Comparison of ENCODE assay signal across 13 cellular contexts in the genomic region with DNA sequence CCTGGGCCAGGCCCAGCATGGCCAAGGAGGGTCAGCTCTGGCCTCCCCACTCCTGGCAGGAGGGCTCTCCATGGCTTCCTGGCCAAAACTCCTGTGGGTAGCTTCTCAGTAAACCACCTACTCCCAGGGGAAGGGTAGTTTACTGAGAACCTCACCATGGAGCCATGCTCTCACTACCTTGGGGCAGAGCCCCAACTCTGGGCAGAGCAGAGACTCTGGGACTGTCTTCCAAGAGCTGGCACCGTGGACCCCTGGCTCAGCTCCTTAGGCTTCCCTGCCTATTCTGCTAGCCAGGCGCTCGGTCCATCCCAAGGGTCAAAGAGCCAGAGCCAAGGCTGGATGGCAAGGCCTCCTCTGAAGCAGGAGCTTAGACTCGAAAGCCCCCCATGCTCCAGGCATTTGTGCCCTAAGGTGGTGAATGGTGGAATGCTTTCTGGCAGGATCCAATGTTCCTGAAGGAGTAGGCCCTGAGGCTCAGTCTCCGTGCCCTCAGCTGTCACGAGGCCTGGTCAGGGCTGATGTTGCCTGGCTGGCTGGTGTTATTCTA. TPM values are rescaled to one million over a fixed set of nuclear protein-coding genes. Genes with fewer than 3 reads are reported as not detected.
A peak's percentile ranks its signal among the peaks of the same experiment; 100 is the strongest.
DNase-seq lines count a peak whose midpoint lies in the region; ATAC-seq, FAIRE-seq and TF ChIP-seq lines count a peak whose summit lies in the region.
"Had no signal": no experiment of that assay in that cellular context is flagged by ENCODE, and none has a peak within 500 bp of the region (broad histone marks: within the 10 kb centered on the region; RNA-seq: fewer than 3 reads in every experiment).

No MANE protein-coding gene starts in this region.

- H3K4me3 ChIP-seq in mammary epithelial cell (replicated peaks in 1 of 3; ENCODE audit: insufficient read depth in 1 of 3, low read depth in 2 of 3, low read length in 3 of 3) (no peak overlapping the region), kidney (ENCODE audit: low read length in 2 of 2) (no peak overlapping the region), suprapubic skin (no peak overlapping the region)

- H3K9me3 Mint-ChIP-seq in MCF 10A (ENCODE audit: unreplicated experiment) = no peaks in the 10 kb centered on the region
- no peaks in the 10 kb centered on the region for H3K9me3 Mint-ChIP-seq in activated CD8-positive, alpha-beta T cell treated with anti-CD3 and anti-CD28 coated beads, Interleukin-2, amount 10 ng/mL, durations not matched to agents 7 days and 5 days (ENCODE audit: insufficient read depth)

- H3K27ac ChIP-seq in mammary epithelial cell (ENCODE audit: insufficient read depth, low read depth, low read length) = no peak overlapping the region
- H3K27ac ChIP-seq in kidney (ENCODE audit: low read depth in 2 of 2, low read length in 2 of 2) = no peak overlapping the region
- no peak overlapping the region for H3K27ac ChIP-seq in suprapubic skin

- BruUV-seq in MCF 10A (replicated peaks; lab: Mats Ljungman, UMichigan) (no TSS peak), mammary epithelial cell (replicated peaks; lab: Mats Ljungman, UMichigan) (no TSS peak)

- H3K4me3 Mint-ChIP-seq in MCF 10A (ENCODE audit: unreplicated experiment) = no peak overlapping the region
- H3K4me3 Mint-ChIP-seq in activated CD8-positive, alpha-beta T cell treated with anti-CD3 and anti-CD28 coated beads, Interleukin-2, amount 10 ng/mL, durations not matched to agents 7 days and 5 days = no peak overlapping the region

- no peaks in the 10 kb centered on the region for H3K27me3 Mint-ChIP-seq in MCF 10A (ENCODE audit: insufficient read depth, unreplicated experiment)
- H3K27me3 Mint-ChIP-seq in activated CD8-positive, alpha-beta T cell treated with anti-CD3 and anti-CD28 coated beads, Interleukin-2, amount 10 ng/mL, durations not matched to agents 7 days and 5 days (ENCODE audit: low read depth) = no peaks in the 10 kb centered on the region

- no peak for FAIRE-seq in kidney (lab: Jason Lieb, UNC)

- no peaks in the 10 kb centered on the region for H4K20me1 ChIP-seq in mammary epithelial cell (ENCODE audit: insufficient read depth, low read length)

- no peaks in the 10 kb centered on the region for H3K27me3 ChIP-seq in mammary epithelial cell (ENCODE audit: insufficient read depth, low read length)
- H3K27me3 ChIP-seq in suprapubic skin = no peaks in the 10 kb centered on the region
- H3K27me3 ChIP-seq: BE2C had no signal

- in situ Hi-C loops in mammary epithelial cell (cut with MboI; ENCODE audit: low sequenced_read_pairs in 2 of 2) = no loop called here

- dilution Hi-C loops in mammary epithelial cell (cut with HindIII; ENCODE audit: low sequenced_read_pairs) = no loop called here

- TF ChIP-seq CTCF in MCF 10A (IDR thresholded peaks at IDR 0.05; ENCODE audit: unreplicated experiment) (no peak), mammary epithelial cell (conservative IDR thresholded peaks at IDR 0.05 in 1 of 2, IDR thresholded peaks at IDR 0.05 in 1 of 2; ENCODE audit: extremely low read depth in 1 of 2, insufficient read depth in 1 of 2, low read depth in 1 of 2, low read length in 2 of 2) (no peak), kidney (IDR thresholded peaks at IDR 0.05; ENCODE audit: borderline replicate concordance, extremely low read depth, insufficient read depth) (no peak), suprapubic skin (IDR thresholded peaks at IDR 0.05) (no peak)

- POLR2A ChIA-PET in MCF 10A (lab: Yijun Ruan, JAX) = interaction anchor here (1.0 kb wide), 1 partner anchor 121 kb away, joined by 3 read pairs; no protein-coding TSS in a partner anchor
- POLR2A ChIA-PET in activated CD8-positive, alpha-beta T cell treated with anti-CD3 and anti-CD28 coated beads, Interleukin-2, amount 10 ng/mL, durations not matched to agents 7 days and 5 days (lab: Charles Lee) = interaction anchor here (0.7 to 2.7 kb wide), 8 partner anchors 8 to 129 kb away, joined by 3 to 22 read pairs (median 3); partner anchors contain the start of gene TCF7

- peaks cover 4% of the 10 kb centered on the region for H3K79me2 ChIP-seq in mammary epithelial cell (ENCODE audit: insufficient read depth, low read length)

- H3K27ac Mint-ChIP-seq in MCF 10A (ENCODE audit: low read depth, unreplicated experiment) = peak overlapping the region; percentile 60
- peak overlapping the region; percentile 40 for H3K27ac Mint-ChIP-seq in activated CD8-positive, alpha-beta T cell treated with anti-CD3 and anti-CD28 coated beads, Interleukin-2, amount 10 ng/mL, durations not matched to agents 7 days and 5 days

- H3K9ac ChIP-seq in mammary epithelial cell (ENCODE audit: insufficient read depth, low read length) (no peak overlapping the region), kidney (ENCODE audit: low read length in 2 of 2) (no peak overlapping the region)

- no peak for TF ChIP-seq POLR2A in suprapubic skin (IDR thresholded peaks at IDR 0.05)

- DNase-seq in MCF 10A (ENCODE audit: unreplicated experiment) (no peak), mammary epithelial cell (no peak), kidney (peak; percentile 53), suprapubic skin (ENCODE audit: low spot score in 2 of 2) (peak; percentile 35 to 56), SW480 (ENCODE audit: low spot score) (no peak), NCI-H2227 (lab: John Stamatoyannopoulos, UW; ENCODE audit: unreplicated experiment) (no peak)
- no peak for DNase-seq in activated CD8-positive, alpha-beta T cell treated with anti-CD3 and anti-CD28 coated beads, Interleukin-2, amount 10 ng/mL, durations not matched to agents 7 days and 5 days
- DNase-seq: GDM1; NCI-H1436; NCI-H82; stimulated activated naive CD4-positive, alpha-beta T cell had no signal

- no peak for ATAC-seq in activated CD8-positive, alpha-beta T cell treated with anti-CD3 and anti-CD28 coated beads, Interleukin-2, amount 10 ng/mL, durations not matched to agents 7 days and 5 days
- ATAC-seq in GM21723 (IDR thresholded peaks at IDR 0.05; ENCODE audit: unreplicated experiment) = no peak

- H3K4me2 ChIP-seq in mammary epithelial cell (ENCODE audit: insufficient read depth, low read depth, low read length) = no peak overlapping the region

- no peak overlapping the region for H2AFZ ChIP-seq in mammary epithelial cell (ENCODE audit: low read depth, low read length)

- H3K9me3 ChIP-seq in mammary epithelial cell (replicated peaks; ENCODE audit: insufficient read depth, low read length) (no peaks in the 10 kb centered on the region), kidney (ENCODE audit: control insufficient read depth in 1 of 2, low read length in 2 of 2) (no peaks in the 10 kb centered on the region), suprapubic skin (no peaks in the 10 kb centered on the region)
- H3K9me3 ChIP-seq: BE2C had no signal

- H3K36me3 ChIP-seq in mammary epithelial cell (ENCODE audit: insufficient read depth, low read length) (peaks cover 2% of the 10 kb centered on the region), kidney (ENCODE audit: control insufficient read depth in 1 of 2, insufficient read depth in 2 of 2, low read length in 2 of 2) (peaks cover 0 to 5% of the 10 kb centered on the region in 2 donors), suprapubic skin (peaks cover 50% of the 10 kb centered on the region)

- peaks cover 19% of the 10 kb centered on the region for H3K4me1 ChIP-seq in mammary epithelial cell (ENCODE audit: insufficient read depth, low read length)
- H3K4me1 ChIP-seq in kidney (ENCODE audit: control insufficient read depth in 1 of 2, insufficient read depth in 1 of 2, low read depth in 1 of 2, low read length in 2 of 2) = no peaks in the 10 kb centered on the region
- peaks cover 18% of the 10 kb centered on the region for H3K4me1 ChIP-seq in suprapubic skin

- peaks cover 5% of the 10 kb centered on the region for H3K4me1 Mint-ChIP-seq in MCF 10A (ENCODE audit: insufficient read depth, unreplicated experiment)
- peaks cover 97% of the 10 kb centered on the region for H3K4me1 Mint-ChIP-seq in activated CD8-positive, alpha-beta T cell treated with anti-CD3 and anti-CD28 coated beads, Interleukin-2, amount 10 ng/mL, durations not matched to agents 7 days and 5 days (ENCODE audit: low read depth)

- WGBS in mammary epithelial cell (ENCODE audit: low coverage, missing lambda C conversion rate) = 70% methylated on average over 5 of the region's 6 CpGs
- 65% methylated on average over 4 of the region's 6 CpGs for WGBS in suprapubic skin

- TF ChIP-seq EP300 in suprapubic skin (IDR thresholded peaks at IDR 0.05) = no peak

- intact Hi-C loops in MCF 10A (cut with micrococcal nuclease) (no loop called here), mammary epithelial cell (cut with micrococcal nuclease) (no loop called here), kidney (cut with DNase I) (no loop called here)

- CTCF ChIA-PET in MCF 10A (lab: Yijun Ruan, JAX) = interaction anchor here (0.5 to 19.8 kb wide), 5 partner anchors 13 to 92 kb away, joined by 4 to 867 read pairs (median 4); no protein-coding TSS in a partner anchor
- CTCF ChIA-PET in mammary epithelial cell (lab: Charles Lee; ENCODE audit: low non-redundant PET) = no interaction called here
- CTCF ChIA-PET in activated CD8-positive, alpha-beta T cell treated with anti-CD3 and anti-CD28 coated beads, Interleukin-2, amount 10 ng/mL, durations not matched to agents 7 days and 5 days (lab: Charles Lee) = interaction anchor here (1.3 to 26.6 kb wide), 3 partner anchors 10 to 91 kb away, joined by 4 to 618 read pairs (median 7); no protein-coding TSS in a partner anchor

- peaks cover 48% of the 10 kb centered on the region for H3K36me3 Mint-ChIP-seq in MCF 10A (ENCODE audit: insufficient read depth, unreplicated experiment)
- H3K36me3 Mint-ChIP-seq in activated CD8-positive, alpha-beta T cell treated with anti-CD3 and anti-CD28 coated beads, Interleukin-2, amount 10 ng/mL, durations not matched to agents 7 days and 5 days (ENCODE audit: low read depth) = peaks cover 66% of the 10 kb centered on the region

RNA-seq across cellular contexts. Expression of gene TCF7, which starts 19.6 kb away (rescaled TPM):
- 0.29 and 0.42 TPM in 2 replicates for total RNA-seq in MCF 10A (2022)
- 1 to 10 TPM; 3.3 to 6.5 TPM for total RNA-seq in mammary epithelial cell
- polyA plus RNA-seq in mammary epithelial cell = 2.0 TPM
- 18.8 TPM for polyA minus RNA-seq in mammary epithelial cell
- 10 to 100 TPM; 93.4 to 97.8 TPM for total RNA-seq in activated CD8-positive, alpha-beta T cell treated with anti-CD3 and anti-CD28 coated beads, Interleukin-2, amount 10 ng/mL, durations not matched to agents 7 days and 5 days
- 15.6 TPM for total RNA-seq in kidney
- polyA plus RNA-seq in kidney (ENCODE audit: insufficient read depth, low read depth, low replicate concordance) = 1.2 TPM
- total RNA-seq in suprapubic skin = 1 to 10 TPM; 2.9 to 7.2 (median 4.9) TPM

RNA-seq across cellular contexts. Expression of gene SKP1, which starts 42.7 kb away (rescaled TPM):
- 415 and 488 TPM in 2 replicates for total RNA-seq in MCF 10A (2022)
- 100 to 1,000 TPM; 146 to 231 TPM for total RNA-seq in mammary epithelial cell
- 389 TPM for polyA plus RNA-seq in mammary epithelial cell
- polyA minus RNA-seq in mammary epithelial cell = 130 TPM
- total RNA-seq in activated CD8-positive, alpha-beta T cell treated with anti-CD3 and anti-CD28 coated beads, Interleukin-2, amount 10 ng/mL, durations not matched to agents 7 days and 5 days = 100 to 1,000 TPM; 203 to 206 TPM
- total RNA-seq in kidney = 380 TPM
- 848 TPM for polyA plus RNA-seq in kidney (ENCODE audit: insufficient read depth, low read depth, low replicate concordance)
- 100 to 1,000 TPM; 143 to 261 (median 196) TPM for total RNA-seq in suprapubic skin

Comparison
In these comparisons a context has a peak if more than half of its experiments do, and no peak if none do; other contexts are left out.
1. DNase-seq: peak in kidney (single experiment) and suprapubic skin (2 of 2); none in MCF 10A (single experiment), mammary epithelial cell (single experiment), activated CD8-positive, alpha-beta T cell treated with anti-CD3 and anti-CD28 coated beads, Interleukin-2, amount 10 ng/mL, durations not matched to agents 7 days and 5 days (single experiment), SW480 (single experiment) and NCI-H2227 (single experiment).